ENCODE assay signal across 8 cellular contexts in the genomic region with DNA sequence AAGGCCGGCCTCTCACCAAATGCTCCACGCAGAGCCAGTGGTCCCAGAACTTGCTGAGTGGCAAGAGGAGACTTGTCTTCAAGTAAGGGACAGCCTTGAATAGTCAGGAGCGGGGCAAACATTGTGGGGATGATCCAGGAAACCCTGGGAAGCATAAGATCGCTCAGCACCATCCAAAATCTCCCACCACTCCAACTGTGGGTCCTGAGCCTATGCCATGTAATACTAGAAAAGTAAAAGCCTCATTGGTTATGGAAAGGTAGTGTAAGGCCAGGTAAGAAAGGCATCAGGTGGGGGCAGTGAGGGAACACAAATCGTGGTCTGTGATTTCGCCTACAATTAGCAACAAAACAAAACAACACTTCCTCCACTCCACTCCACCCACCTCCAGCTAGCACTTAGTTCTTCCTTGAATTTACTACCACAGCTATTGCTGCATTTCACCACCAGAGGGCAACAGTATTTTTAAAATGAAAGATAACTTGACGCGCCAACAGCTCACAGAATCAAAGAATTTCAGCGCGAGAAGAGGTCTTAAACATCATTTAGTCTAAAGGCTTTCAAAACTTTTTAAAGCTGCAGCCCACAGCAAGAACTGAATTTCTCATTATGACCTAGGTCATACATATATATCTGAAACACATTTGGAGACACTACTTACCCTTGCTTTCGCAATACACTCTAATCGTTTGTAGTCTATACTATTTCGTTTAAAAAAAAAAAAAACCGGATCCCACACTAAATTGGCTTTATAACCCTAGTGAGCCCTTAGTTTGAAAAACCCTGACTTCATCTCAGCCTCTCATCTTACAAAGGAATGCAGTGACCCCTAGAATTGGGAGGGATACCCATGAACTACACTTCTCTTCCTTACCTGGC. TPM values are rescaled to one million over a fixed set of nuclear protein-coding genes. Genes with fewer than 3 reads are reported as not detected.
A peak's percentile ranks its signal among the peaks of the same experiment; 100 is the strongest.
DNase-seq lines count a peak whose midpoint lies in the region; ATAC-seq and TF ChIP-seq lines count a peak whose summit lies in the region.
"Had no signal": no experiment of that assay in that cellular context is flagged by ENCODE, and none has a peak within 500 bp of the region (broad histone marks: within the 10 kb centered on the region; RNA-seq: fewer than 3 reads in every experiment).

No MANE protein-coding gene starts in this region.

- H3K4me3 ChIP-seq in ovary = peak overlapping the region; percentile 14

- intact Hi-C loops in activated T-helper 2 cell treated with anti-CD3 and anti-CD28 coated beads, Interferon-gamma antibody, Interleukin-2, Interleukin-4, amounts not matched to agents 10 μg/mL and 5 μg/mL and 100 μg/mL, durations not matched to agents 14 hours and 24 hours and 36 hours (cut with micrococcal nuclease) = loop anchor here (1.0 kb wide), 1 partner anchor 64 kb away; no protein-coding TSS in a partner anchor
- intact Hi-C loops in ovary (cut with DNase I) = loop anchor here in 2 of 4 donors (2.0 to 10.0 kb wide), 4 partner anchors 45 to 63 kb away; a partner anchor contains a TSS

- no peaks in the 10 kb centered on the region for H3K36me3 ChIP-seq in ovary

- TF ChIP-seq POLR2A in ovary (IDR thresholded peaks at IDR 0.05) = no peak

- H3K36me3 Mint-ChIP-seq in activated T-helper 2 cell treated with anti-CD3 and anti-CD28 coated beads, Interferon-gamma antibody, Interleukin-2, Interleukin-4, amounts not matched to agents 10 μg/mL and 5 μg/mL and 100 μg/mL, durations not matched to agents 14 hours and 24 hours and 36 hours (ENCODE audit: low read depth) = peaks cover 4% of the 10 kb centered on the region

- no peaks in the 10 kb centered on the region for H3K9me3 ChIP-seq in ovary

- ATAC-seq in GM21360 (IDR thresholded peaks at IDR 0.05; ENCODE audit: unreplicated experiment) (peak; percentile 57), HG03571 (IDR thresholded peaks at IDR 0.05; ENCODE audit: unreplicated experiment) (peak; percentile 47)

- peak; percentile 75 to 94 (median 80) for TF ChIP-seq CTCF in ovary (IDR thresholded peaks at IDR 0.05)

- WGBS in ovary, 3 donors = 32 to 34% (median 33%) methylated on average over 14 of the region's 14 CpGs

- peaks cover 20% of the 10 kb centered on the region for H3K4me1 ChIP-seq in ovary (ENCODE audit: insufficient read depth)

- H3K27me3 ChIP-seq in ovary = no peaks in the 10 kb centered on the region

- peak overlapping the region; percentile 61 for H3K4me3 Mint-ChIP-seq in activated T-helper 2 cell treated with anti-CD3 and anti-CD28 coated beads, Interferon-gamma antibody, Interleukin-2, Interleukin-4, amounts not matched to agents 10 μg/mL and 5 μg/mL and 100 μg/mL, durations not matched to agents 14 hours and 24 hours and 36 hours (ENCODE audit: low read depth)

- no peaks in the 10 kb centered on the region for H3K27me3 Mint-ChIP-seq in activated T-helper 2 cell treated with anti-CD3 and anti-CD28 coated beads, Interferon-gamma antibody, Interleukin-2, Interleukin-4, amounts not matched to agents 10 μg/mL and 5 μg/mL and 100 μg/mL, durations not matched to agents 14 hours and 24 hours and 36 hours (ENCODE audit: low read depth)

- peak; percentile 37 for DNase-seq in ELF-1 (ENCODE audit: low read depth, low spot score)
- peak; percentile 85 for DNase-seq in NOMO-1 treated with dmso at 0.1 percent for 144 hours (lab: John Stamatoyannopoulos, UW; ENCODE audit: unreplicated experiment)
- DNase-seq in activated T-helper 2 cell treated with anti-CD3 and anti-CD28 coated beads, Interferon-gamma antibody, Interleukin-2, Interleukin-4, amounts not matched to agents 10 μg/mL and 5 μg/mL and 100 μg/mL, durations not matched to agents 14 hours and 24 hours and 36 hours (ENCODE audit: low spot score) = peak; percentile 31
- peak; percentile 62 for DNase-seq in foreskin melanocyte
- DNase-seq in ovary = peak in 3 of 5 donors; percentile 49 to 76 (median 49)
- DNase-seq: left cardiac atrium had no signal

- H3K4me1 Mint-ChIP-seq in activated T-helper 2 cell treated with anti-CD3 and anti-CD28 coated beads, Interferon-gamma antibody, Interleukin-2, Interleukin-4, amounts not matched to agents 10 μg/mL and 5 μg/mL and 100 μg/mL, durations not matched to agents 14 hours and 24 hours and 36 hours (ENCODE audit: low read depth) = peaks cover 44% of the 10 kb centered on the region

- no peak for TF ChIP-seq EP300 in ovary (IDR thresholded peaks at IDR 0.05)

- peak overlapping the region; percentile 46 to 52 for H3K27ac ChIP-seq in ovary

- peak overlapping the region; percentile 61 for H3K27ac Mint-ChIP-seq in activated T-helper 2 cell treated with anti-CD3 and anti-CD28 coated beads, Interferon-gamma antibody, Interleukin-2, Interleukin-4, amounts not matched to agents 10 μg/mL and 5 μg/mL and 100 μg/mL, durations not matched to agents 14 hours and 24 hours and 36 hours

- H3K9me3 Mint-ChIP-seq in activated T-helper 2 cell treated with anti-CD3 and anti-CD28 coated beads, Interferon-gamma antibody, Interleukin-2, Interleukin-4, amounts not matched to agents 10 μg/mL and 5 μg/mL and 100 μg/mL, durations not matched to agents 14 hours and 24 hours and 36 hours = no peaks in the 10 kb centered on the region

RNA-seq across cellular contexts. Expression of a gene that starts 4.5 kb away (rescaled TPM):
- 0.21 and 0.64 TPM in 2 replicates for total RNA-seq in activated T-helper 2 cell treated with anti-CD3 and anti-CD28 coated beads, Interferon-gamma antibody, Interleukin-2, Interleukin-4, amounts not matched to agents 10 μg/mL and 5 μg/mL and 100 μg/mL, durations not matched to agents 14 hours and 24 hours and 36 hours
- 100 to 1,000 TPM in 4 of 7 donors, 10 to 100 TPM in 3; 11.1 to 283 (median 118) TPM for total RNA-seq in ovary
- 10 to 100 TPM; 30.1 to 33.8 TPM for polyA plus RNA-seq in ovary

RNA-seq across cellular contexts. Expression of a gene that starts 55.3 kb away (rescaled TPM):
- total RNA-seq in activated T-helper 2 cell treated with anti-CD3 and anti-CD28 coated beads, Interferon-gamma antibody, Interleukin-2, Interleukin-4, amounts not matched to agents 10 μg/mL and 5 μg/mL and 100 μg/mL, durations not matched to agents 14 hours and 24 hours and 36 hours = 25.8 and 27.2 TPM in 2 replicates
- 10 to 100 TPM; 16.5 to 82.9 (median 43.5) TPM for total RNA-seq in ovary
- 10 to 100 TPM; 38.4 to 48.4 TPM for polyA plus RNA-seq in ovary

Comparison
In these comparisons a context has a peak if more than half of its experiments do, and no peak if none do; other contexts are left out.
1. Peak in every context shown above with its lines: DNase-seq, ATAC-seq, H3K4me3 ChIP-seq and H3K27ac ChIP-seq.
2. DNase-seq: peak in every context shown above with its lines; median percentile 85 in NOMO-1 treated with dmso at 0.1 percent for 144 hours; 62 in foreskin melanocyte; 49 in ovary; 37 in ELF-1; 31 in activated T-helper 2 cell treated with anti-CD3 and anti-CD28 coated beads, Interferon-gamma antibody, Interleukin-2, Interleukin-4, amounts not matched to agents 10 μg/mL and 5 μg/mL and 100 μg/mL, durations not matched to agents 14 hours and 24 hours and 36 hours.